In genomic region chr1:109765896-109766615, GRCh38 we compare ENCODE assay signal across 1 cellular context.
TF ChIP-seq lines count a peak whose summit lies in the region.

No MANE protein-coding gene starts in this region.

TF ChIP-seq in WTC11, 78 proteins besides CTCF, POLR2A, EP300 and RAD21:
- no peak for TF ChIP-seq ZNF532 (CRISPR knock-in tag; IDR thresholded peaks at IDR 0.05; ENCODE audit: borderline replicate concordance)
- no peak for TF ChIP-seq ZNF425 (CRISPR knock-in tag; conservative IDR thresholded peaks at IDR 0.05)
- TF ChIP-seq ATF6 (CRISPR knock-in tag; IDR thresholded peaks at IDR 0.05), result no peak
- no peak for TF ChIP-seq SMAD4 (CRISPR knock-in tag; IDR thresholded peaks at IDR 0.05)
- TF ChIP-seq PREB (CRISPR knock-in tag; IDR thresholded peaks at IDR 0.05; ENCODE audit: borderline replicate concordance), result no peak
- TF ChIP-seq ZNF121 (CRISPR knock-in tag; IDR thresholded peaks at IDR 0.05), result no peak
- no peak for TF ChIP-seq KAT7 (CRISPR knock-in tag; IDR thresholded peaks at IDR 0.05; ENCODE audit: borderline replicate concordance)
- no peak for TF ChIP-seq ARID4B (CRISPR knock-in tag; IDR thresholded peaks at IDR 0.05; ENCODE audit: borderline replicate concordance)
- TF ChIP-seq EMX1 (CRISPR knock-in tag; IDR thresholded peaks at IDR 0.05), result no peak
- TF ChIP-seq, protein P1, sequence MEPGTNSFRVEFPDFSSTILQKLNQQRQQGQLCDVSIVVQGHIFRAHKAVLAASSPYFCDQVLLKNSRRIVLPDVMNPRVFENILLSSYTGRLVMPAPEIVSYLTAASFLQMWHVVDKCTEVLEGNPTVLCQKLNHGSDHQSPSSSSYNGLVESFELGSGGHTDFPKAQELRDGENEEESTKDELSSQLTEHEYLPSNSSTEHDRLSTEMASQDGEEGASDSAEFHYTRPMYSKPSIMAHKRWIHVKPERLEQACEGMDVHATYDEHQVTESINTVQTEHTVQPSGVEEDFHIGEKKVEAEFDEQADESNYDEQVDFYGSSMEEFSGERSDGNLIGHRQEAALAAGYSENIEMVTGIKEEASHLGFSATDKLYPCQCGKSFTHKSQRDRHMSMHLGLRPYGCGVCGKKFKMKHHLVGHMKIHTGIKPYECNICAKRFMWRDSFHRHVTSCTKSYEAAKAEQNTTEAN (CRISPR knock-in tag; IDR thresholded peaks at IDR 0.05), result no peak
- TF ChIP-seq NFE2L1 (CRISPR knock-in tag; IDR thresholded peaks at IDR 0.05), result no peak
- no peak for TF ChIP-seq SP1 (CRISPR knock-in tag; conservative IDR thresholded peaks at IDR 0.05)
- TF ChIP-seq TCF7 (CRISPR knock-in tag; IDR thresholded peaks at IDR 0.05; ENCODE audit: low read depth), result no peak
- no peak for TF ChIP-seq NR1H2 (CRISPR knock-in tag; IDR thresholded peaks at IDR 0.05)
- TF ChIP-seq GRHL2 (CRISPR knock-in tag; IDR thresholded peaks at IDR 0.05; ENCODE audit: insufficient replicate concordance, severe bottlenecking), result no peak
- no peak for TF ChIP-seq ELF4 (CRISPR knock-in tag; IDR thresholded peaks at IDR 0.05; ENCODE audit: low read depth)
- TF ChIP-seq, protein P2, sequence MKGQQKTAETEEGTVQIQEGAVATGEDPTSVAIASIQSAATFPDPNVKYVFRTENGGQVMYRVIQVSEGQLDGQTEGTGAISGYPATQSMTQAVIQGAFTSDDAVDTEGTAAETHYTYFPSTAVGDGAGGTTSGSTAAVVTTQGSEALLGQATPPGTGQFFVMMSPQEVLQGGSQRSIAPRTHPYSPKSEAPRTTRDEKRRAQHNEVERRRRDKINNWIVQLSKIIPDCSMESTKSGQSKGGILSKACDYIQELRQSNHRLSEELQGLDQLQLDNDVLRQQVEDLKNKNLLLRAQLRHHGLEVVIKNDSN (CRISPR knock-in tag; IDR thresholded peaks at IDR 0.05), result no peak
TF ChIP-seq in WTC11: peak in this region for 0.
